21 cellular contexts compared by ENCODE assay signal in genomic region chr3:58209933-58210332, GRCh38. TPM values are rescaled to one million over a fixed set of nuclear protein-coding genes. Genes with fewer than 3 reads are reported as not detected.
DNase-seq lines count a peak whose midpoint lies in the region; ATAC-seq and TF ChIP-seq lines count a peak whose summit lies in the region.
"Had no signal": no experiment of that assay in that cellular context is flagged by ENCODE, and none has a peak within 500 bp of the region (broad histone marks: within the 10 kb centered on the region; RNA-seq: fewer than 3 reads in every experiment).

No MANE protein-coding gene starts in this region.

- 71% methylated on average over 3 of the region's 3 CpGs for WGBS in mesenchymal stem cell

- no peak for DNase-seq in activated CD8-positive, alpha-beta T cell treated with anti-CD3 and anti-CD28 coated beads for 36 hours
- DNase-seq in activated CD8-positive, alpha-beta T cell treated with anti-CD3 and anti-CD28 coated beads, Interleukin-2, amount 10 ng/mL, durations not matched to agents 7 days and 5 days, result no peak
- DNase-seq in chondrocyte (ENCODE audit: low spot score) (no peak), mesenchymal stem cell (no peak), ecto neural progenitor cell (ENCODE audit: low spot score) (no peak), T-helper 9 cell (no peak)
- no peak for DNase-seq in stimulated activated naive B cell treated with anti-CD40 and anti-IgM and Interleukin-4, amounts not matched to agents 10 μg/mL and 1 μg/mL and 100 μg/mL, for 72 hours
- DNase-seq: 8988T; Caco-2; CD4-positive, alpha-beta T cell; NCI-H1417 treated with DMSO at 0.1 percent for 48 hours; NCI-H187 treated with DMSO at 0.1 percent for 48 hours; NCI-H2227 treated with DMSO at 0.1 percent for 48 hours; NCI-H510A treated with DMSO at 0.1 percent for 48 hours; PC-3; RPMI8226; SHP77 treated with DMSO at 0.1 percent for 48 hours had no signal

- no peaks in the 10 kb centered on the region for H3K36me3 ChIP-seq in mesenchymal stem cell (ENCODE audit: control insufficient read depth in 1 of 2, insufficient read depth in 2 of 2, low read depth in 1 of 2, low read length in 2 of 2)

- H2AFZ ChIP-seq in mesenchymal stem cell (ENCODE audit: low read depth, low read length), result no peak overlapping the region

- no peak for ATAC-seq in activated CD8-positive, alpha-beta T cell treated with anti-CD3 and anti-CD28 coated beads for 36 hours
- ATAC-seq in activated CD8-positive, alpha-beta T cell treated with anti-CD3 and anti-CD28 coated beads, Interleukin-2, amount 10 ng/mL, durations not matched to agents 7 days and 5 days, result no peak
- no peak for ATAC-seq in stimulated activated naive B cell treated with anti-CD40 and anti-IgM and Interleukin-4, amounts not matched to agents 10 μg/mL and 1 μg/mL and 100 μg/mL, for 72 hours (replicated peaks)
- ATAC-seq in HG03460 (IDR thresholded peaks at IDR 0.05; ENCODE audit: unreplicated experiment), result no peak
- ATAC-seq: HCT116, PC-3 had no signal

- no peak overlapping the region for H2BK15ac ChIP-seq in mesenchymal stem cell (ENCODE audit: low read depth, poor library complexity, severe bottlenecking)

- H3K4ac ChIP-seq in mesenchymal stem cell (ENCODE audit: low read depth in 1 of 2, low read length in 2 of 2), result no peak overlapping the region

- peaks cover 25% of the 10 kb centered on the region for H3K4me1 Mint-ChIP-seq in activated CD8-positive, alpha-beta T cell treated with anti-CD3 and anti-CD28 coated beads for 36 hours (ENCODE audit: low read depth)
- H3K4me1 Mint-ChIP-seq in activated CD8-positive, alpha-beta T cell treated with anti-CD3 and anti-CD28 coated beads, Interleukin-2, amount 10 ng/mL, durations not matched to agents 7 days and 5 days (ENCODE audit: low read depth), result peaks cover 14% of the 10 kb centered on the region
- H3K4me1 Mint-ChIP-seq in chondrocyte (ENCODE audit: low read depth), result no peaks in the 10 kb centered on the region
- H3K4me1 Mint-ChIP-seq in stimulated activated naive B cell treated with anti-CD40 and anti-IgM and Interleukin-4, amounts not matched to agents 10 μg/mL and 1 μg/mL and 100 μg/mL, for 72 hours, result peaks cover 31 to 61% of the 10 kb centered on the region in 2 donors

- H2BK5ac ChIP-seq in mesenchymal stem cell (ENCODE audit: low read depth, low read length, poor library complexity, severe bottlenecking), result no peak overlapping the region

- H3K36me3 Mint-ChIP-seq in activated CD8-positive, alpha-beta T cell treated with anti-CD3 and anti-CD28 coated beads for 36 hours (ENCODE audit: low read depth), result no peaks in the 10 kb centered on the region
- H3K36me3 Mint-ChIP-seq in activated CD8-positive, alpha-beta T cell treated with anti-CD3 and anti-CD28 coated beads, Interleukin-2, amount 10 ng/mL, durations not matched to agents 7 days and 5 days (ENCODE audit: low read depth), result no peaks in the 10 kb centered on the region
- H3K36me3 Mint-ChIP-seq in chondrocyte (ENCODE audit: low read depth), result no peaks in the 10 kb centered on the region
- no peaks in the 10 kb centered on the region for H3K36me3 Mint-ChIP-seq in stimulated activated naive B cell treated with anti-CD40 and anti-IgM and Interleukin-4, amounts not matched to agents 10 μg/mL and 1 μg/mL and 100 μg/mL, for 72 hours

- POLR2A ChIA-PET in activated CD8-positive, alpha-beta T cell treated with anti-CD3 and anti-CD28 coated beads for 36 hours (lab: Charles Lee), result interaction anchor here (0.9 to 1.6 kb wide), 2 partner anchors 9 to 86 kb away, joined by 3 read pairs; no protein-coding TSS in a partner anchor
- POLR2A ChIA-PET in activated CD8-positive, alpha-beta T cell treated with anti-CD3 and anti-CD28 coated beads, Interleukin-2, amount 10 ng/mL, durations not matched to agents 7 days and 5 days (lab: Charles Lee), result no interaction called here

- no peak overlapping the region for H4K8ac ChIP-seq in mesenchymal stem cell (ENCODE audit: low read length)

- H3K4me3 Mint-ChIP-seq in activated CD8-positive, alpha-beta T cell treated with anti-CD3 and anti-CD28 coated beads for 36 hours, result no peak overlapping the region
- H3K4me3 Mint-ChIP-seq in activated CD8-positive, alpha-beta T cell treated with anti-CD3 and anti-CD28 coated beads, Interleukin-2, amount 10 ng/mL, durations not matched to agents 7 days and 5 days, result no peak overlapping the region
- H3K4me3 Mint-ChIP-seq in chondrocyte (ENCODE audit: unreplicated experiment), result no peak overlapping the region
- no peak overlapping the region for H3K4me3 Mint-ChIP-seq in stimulated activated naive B cell treated with anti-CD40 and anti-IgM and Interleukin-4, amounts not matched to agents 10 μg/mL and 1 μg/mL and 100 μg/mL, for 72 hours
- H3K4me3 Mint-ChIP-seq: CD4-positive, alpha-beta T cell had no signal

- no peak overlapping the region for H2BK12ac ChIP-seq in mesenchymal stem cell (ENCODE audit: low read length in 2 of 2)

- H3K27ac ChIP-seq in mesenchymal stem cell (ENCODE audit: low read length, poor library complexity, severe bottlenecking), result no peak overlapping the region

- no peaks in the 10 kb centered on the region for H3K9me3 ChIP-seq in mesenchymal stem cell (ENCODE audit: control insufficient read depth, low read length)
- H3K9me3 ChIP-seq: Caco-2 had no signal

- H3K4me3 ChIP-seq in mesenchymal stem cell (ENCODE audit: insufficient read depth in 1 of 2, low read depth in 1 of 2, low read length in 2 of 2), result no peak overlapping the region

- intact Hi-C loops in activated CD8-positive, alpha-beta T cell treated with anti-CD3 and anti-CD28 coated beads for 36 hours (cut with micrococcal nuclease), result no loop called here

- peak overlapping the region; percentile 19 for H3K9ac ChIP-seq in mesenchymal stem cell (ENCODE audit: low read length)

- CTCF ChIA-PET in activated CD8-positive, alpha-beta T cell treated with anti-CD3 and anti-CD28 coated beads for 36 hours (lab: Charles Lee), result no interaction called here
- CTCF ChIA-PET in activated CD8-positive, alpha-beta T cell treated with anti-CD3 and anti-CD28 coated beads, Interleukin-2, amount 10 ng/mL, durations not matched to agents 7 days and 5 days (lab: Charles Lee), result interaction anchor here (1.1 to 3.1 kb wide), 2 partner anchors 8 to 22 kb away, joined by 3 to 14 read pairs; no protein-coding TSS in a partner anchor

- peaks cover 0 to 37% of the 10 kb centered on the region in 2 experiments for H3K27me3 ChIP-seq in mesenchymal stem cell (ENCODE audit: control insufficient read depth in 1 of 2, insufficient read depth in 1 of 2, low read length in 2 of 2)

- no peak overlapping the region for H2BK120ac ChIP-seq in mesenchymal stem cell (ENCODE audit: low read depth, low read length)

- H3K79me1 ChIP-seq in mesenchymal stem cell (replicated peaks; ENCODE audit: low read length, poor library complexity, severe bottlenecking), result no peaks in the 10 kb centered on the region

- H3K27me3 Mint-ChIP-seq in activated CD8-positive, alpha-beta T cell treated with anti-CD3 and anti-CD28 coated beads for 36 hours, result peaks cover 8% of the 10 kb centered on the region
- peaks cover 11% of the 10 kb centered on the region for H3K27me3 Mint-ChIP-seq in activated CD8-positive, alpha-beta T cell treated with anti-CD3 and anti-CD28 coated beads, Interleukin-2, amount 10 ng/mL, durations not matched to agents 7 days and 5 days (ENCODE audit: low read depth)
- peaks cover 17% of the 10 kb centered on the region for H3K27me3 Mint-ChIP-seq in chondrocyte (ENCODE audit: low read depth)
- no peaks in the 10 kb centered on the region for H3K27me3 Mint-ChIP-seq in stimulated activated naive B cell treated with anti-CD40 and anti-IgM and Interleukin-4, amounts not matched to agents 10 μg/mL and 1 μg/mL and 100 μg/mL, for 72 hours

- H3K27ac Mint-ChIP-seq in activated CD8-positive, alpha-beta T cell treated with anti-CD3 and anti-CD28 coated beads for 36 hours, result no peak overlapping the region
- H3K27ac Mint-ChIP-seq in activated CD8-positive, alpha-beta T cell treated with anti-CD3 and anti-CD28 coated beads, Interleukin-2, amount 10 ng/mL, durations not matched to agents 7 days and 5 days, result no peak overlapping the region
- H3K27ac Mint-ChIP-seq in chondrocyte (ENCODE audit: unreplicated experiment), result peak overlapping the region; percentile 9
- H3K27ac Mint-ChIP-seq in stimulated activated naive B cell treated with anti-CD40 and anti-IgM and Interleukin-4, amounts not matched to agents 10 μg/mL and 1 μg/mL and 100 μg/mL, for 72 hours, result peak overlapping the region; percentile 88
- H3K27ac Mint-ChIP-seq: CD4-positive, alpha-beta T cell had no signal

- no peak overlapping the region for H3K4me2 ChIP-seq in mesenchymal stem cell (ENCODE audit: low read length, poor library complexity, severe bottlenecking)

- no peak overlapping the region for H3K14ac ChIP-seq in mesenchymal stem cell (ENCODE audit: low read length in 2 of 2)

- peak; percentile 32 for TF ChIP-seq CTCF in activated CD8-positive, alpha-beta T cell treated with anti-CD3 and anti-CD28 coated beads for 36 hours (IDR thresholded peaks at IDR 0.05)
- TF ChIP-seq CTCF in chondrocyte (IDR thresholded peaks at IDR 0.05), result no peak

- no peak overlapping the region for H2AK5ac ChIP-seq in mesenchymal stem cell (ENCODE audit: low read length, severe bottlenecking)

- no peak overlapping the region for H3K18ac ChIP-seq in mesenchymal stem cell (ENCODE audit: low read depth in 1 of 2, low read length in 2 of 2)

- no peak overlapping the region for H4K91ac ChIP-seq in mesenchymal stem cell (ENCODE audit: low read length)

- no peak overlapping the region for H3K23ac ChIP-seq in mesenchymal stem cell (ENCODE audit: low read length in 2 of 2)

- no peaks in the 10 kb centered on the region for H3K4me1 ChIP-seq in mesenchymal stem cell (ENCODE audit: control insufficient read depth, insufficient read depth, low read depth, low read length)

- H3K9me3 Mint-ChIP-seq in activated CD8-positive, alpha-beta T cell treated with anti-CD3 and anti-CD28 coated beads for 36 hours, result no peaks in the 10 kb centered on the region
- H3K9me3 Mint-ChIP-seq in activated CD8-positive, alpha-beta T cell treated with anti-CD3 and anti-CD28 coated beads, Interleukin-2, amount 10 ng/mL, durations not matched to agents 7 days and 5 days (ENCODE audit: insufficient read depth), result no peaks in the 10 kb centered on the region
- no peaks in the 10 kb centered on the region for H3K9me3 Mint-ChIP-seq in chondrocyte (ENCODE audit: low read depth)
- no peaks in the 10 kb centered on the region for H3K9me3 Mint-ChIP-seq in stimulated activated naive B cell treated with anti-CD40 and anti-IgM and Interleukin-4, amounts not matched to agents 10 μg/mL and 1 μg/mL and 100 μg/mL, for 72 hours
- H3K9me3 Mint-ChIP-seq: CD4-positive, alpha-beta T cell had no signal

RNA-seq across cellular contexts. Expression of gene DNASE1L3, which starts 0.8 kb away (rescaled TPM):
- total RNA-seq in activated CD8-positive, alpha-beta T cell treated with anti-CD3 and anti-CD28 coated beads for 36 hours, result not detected
- not detected for total RNA-seq in activated CD8-positive, alpha-beta T cell treated with anti-CD3 and anti-CD28 coated beads, Interleukin-2, amount 10 ng/mL, durations not matched to agents 7 days and 5 days
- total RNA-seq in chondrocyte, result not detected in 3 replicates
- not detected for polyA plus RNA-seq in mesenchymal stem cell (2013, experiment 1 of 2)
- polyA plus RNA-seq in mesenchymal stem cell (2013, experiment 2 of 2), result not detected
- total RNA-seq: MCF 10A had no signal
- polyA plus RNA-seq: AG04450 had no signal

RNA-seq across cellular contexts. Expression of gene ABHD6, which starts 27.7 kb away (rescaled TPM):
- 1 to 10 TPM; 3.3 to 3.7 TPM for total RNA-seq in activated CD8-positive, alpha-beta T cell treated with anti-CD3 and anti-CD28 coated beads for 36 hours
- total RNA-seq in activated CD8-positive, alpha-beta T cell treated with anti-CD3 and anti-CD28 coated beads, Interleukin-2, amount 10 ng/mL, durations not matched to agents 7 days and 5 days, result 1 to 10 TPM; 4.0 to 4.4 TPM
- total RNA-seq in chondrocyte, result 5.1 to 9.4 TPM (median 7.4 TPM) in 3 replicates
- polyA plus RNA-seq in mesenchymal stem cell (2013, experiment 1 of 2), result 6.8 TPM
- 6.5 TPM for polyA plus RNA-seq in mesenchymal stem cell (2013, experiment 2 of 2)

Comparison
In these comparisons a context has a peak if more than half of its experiments do, and no peak if none do; other contexts are left out.
1. H3K27ac Mint-ChIP-seq: peak in chondrocyte (single experiment) and stimulated activated naive B cell treated with anti-CD40 and anti-IgM and Interleukin-4, amounts not matched to agents 10 μg/mL and 1 μg/mL and 100 μg/mL, for 72 hours (single experiment); none in activated CD8-positive, alpha-beta T cell treated with anti-CD3 and anti-CD28 coated beads for 36 hours (single experiment) and activated CD8-positive, alpha-beta T cell treated with anti-CD3 and anti-CD28 coated beads, Interleukin-2, amount 10 ng/mL, durations not matched to agents 7 days and 5 days (single experiment).